ENCODE assay signal across 20 cellular contexts in genomic region chr21:21007606-21008005, GRCh38. TPM values are rescaled to one million over a fixed set of nuclear protein-coding genes. Genes with fewer than 3 reads are reported as not detected.
DNase-seq lines count a peak whose midpoint lies in the region; TF ChIP-seq lines count a peak whose summit lies in the region.
"Had no signal": no experiment of that assay in that cellular context is flagged by ENCODE, and none has a peak within 500 bp of the region (broad histone marks: within the 10 kb centered on the region; RNA-seq: fewer than 3 reads in every experiment).

No MANE protein-coding gene starts in this region.

- peak overlapping the region; percentile 72 for H3K27ac ChIP-seq in VCaP
- H3K27ac ChIP-seq: RWPE1, SJSA1 had no signal

- TF ChIP-seq CTCF in AG10803 (conservative IDR thresholded peaks at IDR 0.05; ENCODE audit: low read length), result no peak
- no peak for TF ChIP-seq CTCF in VCaP (conservative IDR thresholded peaks at IDR 0.05)
- TF ChIP-seq CTCF in fibroblast of the aortic adventitia (IDR thresholded peaks at IDR 0.05; ENCODE audit: insufficient read depth, low read length), result no peak
- no peak for TF ChIP-seq CTCF in GM13977 (IDR thresholded peaks at IDR 0.05; ENCODE audit: extremely low read depth, insufficient read depth, missing control alignments)

- DNase-seq in AG10803 (ENCODE audit: low read depth), result peak; percentile 3
- peak; percentile 25 for DNase-seq in H4 (ENCODE audit: low spot score)
- peak; percentile 55 for DNase-seq in fibroblast of the aortic adventitia (ENCODE audit: low read depth)
- no peak for DNase-seq in SHP77 treated with DMSO at 0.1 percent for 48 hours (lab: John Stamatoyannopoulos, UW)
- DNase-seq in NCI-H2196 treated with DMSO at 0.1 percent for 48 hours (lab: John Stamatoyannopoulos, UW; ENCODE audit: unreplicated experiment), result no peak
- DNase-seq in GM13977 (ENCODE audit: low spot score), result no peak
- DNase-seq in central memory CD4-positive, alpha-beta T cell, result no peak
- DNase-seq: 8988T; BE2C; Calu3; CD8-positive, alpha-beta T cell; H9; NCI-H1417; NCI-H187; NCI-H345; NCI-H524 treated with DMSO at 0.1 percent for 48 hours; PC-3 had no signal

- in situ Hi-C loops in GM13977 (cut with MboI; ENCODE audit: low pct_unique_long_range_greater_than_20kb, low sequenced_read_pairs, unreplicated experiment), result no loop called here

- no peak overlapping the region for H3K4me3 ChIP-seq in AG10803 (ENCODE audit: low read length)
- H3K4me3 ChIP-seq in fibroblast of the aortic adventitia (ENCODE audit: low read depth, low read length), result no peak overlapping the region
- H3K4me3 ChIP-seq: SJSA1 had no signal

RNA-seq across cellular contexts. Expression of gene NCAM2, which starts 9.4 kb away (rescaled TPM):
- total RNA-seq in H4 (2014; rRNA removed; shearing (Covaris generic)), result 7.1 and 9.8 TPM in 2 replicates
- total RNA-seq in fibroblast of the aortic adventitia (ENCODE audit: low replicate concordance), result 5.9 and 19.4 TPM in 2 replicates
- total RNA-seq: Calu3; CD8-positive, alpha-beta T cell; SJSA1 had no signal

Comparison
In these comparisons a context has a peak if more than half of its experiments do, and no peak if none do; other contexts are left out.
1. DNase-seq: peak in AG10803 (single experiment), H4 (single experiment) and fibroblast of the aortic adventitia (single experiment); none in SHP77 treated with DMSO at 0.1 percent for 48 hours (single experiment), NCI-H2196 treated with DMSO at 0.1 percent for 48 hours (single experiment), GM13977 (single experiment) and central memory CD4-positive, alpha-beta T cell (single experiment).